In genomic region chr5:149552038-149552494, GRCh38 we compare ENCODE assay signal across 8 cellular contexts. TPM values are rescaled to one million over a fixed set of nuclear protein-coding genes. Genes with fewer than 3 reads are reported as not detected.
A peak's percentile ranks its signal among the peaks of the same experiment; 100 is the strongest.
DNase-seq lines count a peak whose midpoint lies in the region; ATAC-seq and TF ChIP-seq lines count a peak whose summit lies in the region.

No MANE protein-coding gene starts in this region.

- peak overlapping the region; percentile 94 for H3K4me3 ChIP-seq in CD8-positive, alpha-beta T cell (ENCODE audit: low read depth, low read length)
- H3K4me3 ChIP-seq in Peyer's patch, result peak overlapping the region; percentile 62 to 94 (median 72)
- peak overlapping the region; percentile 87 for H3K4me3 ChIP-seq in ovary

- peak overlapping the region; percentile 88 for H3K27ac ChIP-seq in CD8-positive, alpha-beta T cell (ENCODE audit: low read depth, low read length)
- peak overlapping the region; percentile 92 to 99 (median 98) for H3K27ac ChIP-seq in Peyer's patch
- H3K27ac ChIP-seq in epithelial cell of prostate, result peak overlapping the region; percentile 94
- H3K27ac ChIP-seq in ovary, result peak overlapping the region; percentile 47 to 89

- 34 to 36% (median 35%) methylated on average over 6 of the region's 6 CpGs for WGBS in ovary, 3 donors

- H3K36me3 ChIP-seq in CD8-positive, alpha-beta T cell (ENCODE audit: insufficient read depth, low read length), result peaks cover 7% of the 10 kb centered on the region
- H3K36me3 ChIP-seq in Peyer's patch, result peaks cover 0 to 14% (median 0%) of the 10 kb centered on the region in 3 donors
- no peaks in the 10 kb centered on the region for H3K36me3 ChIP-seq in ovary

- POLR2A ChIA-PET in CD8-positive, alpha-beta T cell (lab: Charles Lee), result interaction anchor here (0.6 to 3.1 kb wide), 9 partner anchors 10 to 897 kb away, joined by 3 to 17 read pairs (median 5); partner anchors contain the start of genes GRPEL2, PCYOX1L and RPS14

- no peak for TF ChIP-seq EP300 in ovary (IDR thresholded peaks at IDR 0.05)

- H3K27ac Mint-ChIP-seq in CD8-positive, alpha-beta T cell, result peak overlapping the region; percentile 95

- intact Hi-C loops in CD8-positive, alpha-beta T cell (cut with DNase I, micrococcal nuclease), result loop anchor here (5.0 to 10.0 kb wide), 4 partner anchors 35 to 1770 kb away; partner anchors contain the start of genes FBXO38 (in 1 of the 2), JAKMIP2 (in 1 of the 2) and PPARGC1B (in 1 of the 2)
- intact Hi-C loops in ovary (cut with DNase I), result loop anchor here in 2 of 4 donors (5.0 kb wide), 3 partner anchors 100 to 170 kb away; no protein-coding TSS in a partner anchor

- H3K4me1 ChIP-seq in CD8-positive, alpha-beta T cell (ENCODE audit: insufficient read depth, low read length), result peaks cover 22% of the 10 kb centered on the region
- H3K4me1 ChIP-seq in Peyer's patch (peaks cover 0 to 17% (median 4%) of the 10 kb centered on the region in 4 donors), ovary (ENCODE audit: insufficient read depth) (peaks cover 10% of the 10 kb centered on the region)

- TF ChIP-seq POLR2A in Peyer's patch (IDR thresholded peaks at IDR 0.05), result no peak
- TF ChIP-seq POLR2A in ovary (IDR thresholded peaks at IDR 0.05), result no peak

- DNase-seq in CD8-positive, alpha-beta T cell, result no peak
- no peak for DNase-seq in Peyer's patch
- DNase-seq in epithelial cell of prostate (ENCODE audit: low read depth, low spot score), result no peak
- no peak for DNase-seq in ovary
- DNase-seq in GM19240 (ENCODE audit: insufficient read length, low spot score), result no peak
- DNase-seq in activated effector memory CD4-positive, alpha-beta T cell treated with anti-CD3 and anti-CD28 coated beads, Interleukin-2, amount 50 U/mL, for 16 hours, result no peak

- no peaks in the 10 kb centered on the region for H3K27me3 Mint-ChIP-seq in CD8-positive, alpha-beta T cell (ENCODE audit: low read depth)

- peak overlapping the region; percentile 97 for H3K4me3 Mint-ChIP-seq in CD8-positive, alpha-beta T cell

- H3K27me3 ChIP-seq in CD8-positive, alpha-beta T cell (ENCODE audit: insufficient read depth, low read length), result no peaks in the 10 kb centered on the region
- H3K27me3 ChIP-seq in Peyer's patch (no peaks in the 10 kb centered on the region), ovary (no peaks in the 10 kb centered on the region)

- no peak for ATAC-seq in CD8-positive, alpha-beta T cell
- no peak for ATAC-seq in GM19328 (IDR thresholded peaks at IDR 0.05; ENCODE audit: unreplicated experiment)
- ATAC-seq in HG02840 (IDR thresholded peaks at IDR 0.05; ENCODE audit: low FRiP score, unreplicated experiment), result no peak

- CTCF ChIA-PET in CD8-positive, alpha-beta T cell (lab: Charles Lee), result interaction anchor here (0.8 to 2.8 kb wide), 9 partner anchors 11 to 180 kb away, joined by 3 to 12 read pairs (median 4); no protein-coding TSS in a partner anchor

- peaks cover 25% of the 10 kb centered on the region for H3K4me1 Mint-ChIP-seq in CD8-positive, alpha-beta T cell (ENCODE audit: low read depth)

- peaks cover 38% of the 10 kb centered on the region for H3K36me3 Mint-ChIP-seq in CD8-positive, alpha-beta T cell

- no peaks in the 10 kb centered on the region for H3K9me3 ChIP-seq in CD8-positive, alpha-beta T cell (ENCODE audit: low read length)
- H3K9me3 ChIP-seq in Peyer's patch (no peaks in the 10 kb centered on the region), ovary (no peaks in the 10 kb centered on the region)

- peak; percentile 0 for TF ChIP-seq CTCF in CD8-positive, alpha-beta T cell (IDR thresholded peaks at IDR 0.05)
- TF ChIP-seq CTCF in Peyer's patch (IDR thresholded peaks at IDR 0.05), result no peak
- TF ChIP-seq CTCF in ovary (IDR thresholded peaks at IDR 0.05), result no peak

- H3K9me3 Mint-ChIP-seq in CD8-positive, alpha-beta T cell, result no peaks in the 10 kb centered on the region

RNA-seq across cellular contexts. Expression of gene CSNK1A1, which starts 0.8 kb away (rescaled TPM):
- 100 to 1,000 TPM; 213 to 221 TPM for total RNA-seq in CD8-positive, alpha-beta T cell
- total RNA-seq in Peyer's patch (100 to 1,000 TPM; 185 to 253 (median 207) TPM), ovary (100 to 1,000 TPM in 6 of 7 donors, 10 to 100 TPM in 1; 96.2 to 233 (median 159) TPM)
- 100 to 1,000 TPM in 1 of 2 donors, 10 to 100 TPM in 1; 64.1 to 136 TPM for polyA plus RNA-seq in ovary

RNA-seq across cellular contexts. Expression of gene ARHGEF37, which starts 29.2 kb away (rescaled TPM):
- not detected for total RNA-seq in CD8-positive, alpha-beta T cell
- 10 to 100 TPM; 10.2 to 21.4 (median 15.3) TPM for total RNA-seq in Peyer's patch
- total RNA-seq in ovary, result 1 to 10 TPM; 4.1 to 9.9 (median 6.2) TPM
- 1 to 10 TPM; 4.2 to 6.8 TPM for polyA plus RNA-seq in ovary

Comparison
In these comparisons a context has a peak if more than half of its experiments do, and no peak if none do; other contexts are left out.
1. RNA of gene ARHGEF37, which starts 29.2 kb away (total RNA-seq): 10.2 to 21.4 TPM in Peyer's patch and 4.1 to 9.9 TPM in ovary; not detected in CD8-positive, alpha-beta T cell; every median in the first group is over 4 times any median in the second.
2. Peak in every context shown above with its lines, with median percentiles within 50 percentile points of each other: H3K27ac ChIP-seq and H3K4me3 ChIP-seq.